1 cellular context compared by ENCODE assay signal in genomic region chr17:42201155-42201772, GRCh38.
A peak's percentile ranks its signal among the peaks of the same experiment; 100 is the strongest.
TF ChIP-seq lines count a peak whose summit lies in the region.

No MANE protein-coding gene starts in this region.

TF ChIP-seq in GM12878, 131 proteins besides CTCF, POLR2A, EP300 and RAD21:
- TF ChIP-seq RBBP5 (conservative IDR thresholded peaks at IDR 0.05) (no peak), BCL3 (IDR thresholded peaks at IDR 0.05; ENCODE audit: borderline replicate concordance, insufficient read depth, low read depth, low read length, poor library complexity, severe bottlenecking) (peak; percentile 71)
